8 cellular contexts compared by ENCODE assay signal in genomic region chr3:94234177-94234788, GRCh38.
DNase-seq lines count a peak whose midpoint lies in the region; ATAC-seq, FAIRE-seq and TF ChIP-seq lines count a peak whose summit lies in the region.

No MANE protein-coding gene starts in this region.

- no peaks in the 10 kb centered on the region for H3K9me2 ChIP-seq in Karpas-422 (replicated peaks; ENCODE audit: insufficient read depth, low read length)

- H3K4me1 ChIP-seq in Karpas-422 (ENCODE audit: low read length) (no peaks in the 10 kb centered on the region), keratinocyte (ENCODE audit: control insufficient read depth, extremely low read depth, insufficient read depth, low read length) (no peaks in the 10 kb centered on the region)

- H3K9ac ChIP-seq in Karpas-422 (ENCODE audit: low read length) (no peak overlapping the region), keratinocyte (ENCODE audit: control insufficient read depth, extremely low read depth, insufficient read depth, low read length) (no peak overlapping the region)

- TF ChIP-seq CTCF in WI38 (IDR thresholded peaks at IDR 0.05; ENCODE audit: low read depth, low read length) = peak; percentile 57; the same call in 1 of the 2 replicates
- peak; percentile 47 to 58 (median 51) for TF ChIP-seq CTCF in keratinocyte (optimal IDR thresholded peaks at IDR 0.05 in 1 of 3, IDR thresholded peaks at IDR 0.05 in 1 of 3, conservative IDR thresholded peaks at IDR 0.05 in 1 of 3; ENCODE audit: extremely low read depth in 1 of 3, insufficient read depth in 2 of 3, low read length in 3 of 3)

- H3K4me2 ChIP-seq in Karpas-422 (ENCODE audit: low read depth, low read length, poor library complexity, severe bottlenecking) = no peak overlapping the region
- no peak overlapping the region for H3K4me2 ChIP-seq in keratinocyte (ENCODE audit: control insufficient read depth, extremely low read depth, insufficient read depth, low read depth, low read length)

- H3K27ac ChIP-seq in Karpas-422 (ENCODE audit: low read length) (no peak overlapping the region), keratinocyte (ENCODE audit: control insufficient read depth, insufficient read depth, low read length) (no peak overlapping the region)

- H3K9me3 ChIP-seq in Karpas-422 (ENCODE audit: low read length) (no peaks in the 10 kb centered on the region), keratinocyte (ENCODE audit: control insufficient read depth, low read depth, low read length) (no peaks in the 10 kb centered on the region), T-helper 17 cell (ENCODE audit: control insufficient read depth, low read length, poor library complexity, severe bottlenecking) (no peaks in the 10 kb centered on the region)

- H3K4me1 Mint-ChIP-seq in T-helper 17 cell = no peaks in the 10 kb centered on the region

- peak; percentile 79 for FAIRE-seq in keratinocyte (lab: Jason Lieb, UNC)

- H2AFZ ChIP-seq in Karpas-422 (ENCODE audit: low read length) (no peak overlapping the region), keratinocyte (ENCODE audit: control insufficient read depth, low read length) (no peak overlapping the region)

- H3K4me3 Mint-ChIP-seq in T-helper 17 cell = no peak overlapping the region

- no peak overlapping the region for H3K27ac Mint-ChIP-seq in T-helper 17 cell

- H3K27me3 ChIP-seq in Karpas-422 (ENCODE audit: low read length) (no peaks in the 10 kb centered on the region), keratinocyte (ENCODE audit: control insufficient read depth, extremely low read depth, insufficient read depth, low read length) (no peaks in the 10 kb centered on the region)

- dilution Hi-C loops in keratinocyte (cut with MboI; ENCODE audit: extremely low pct_ligation_motif_present, low sequenced_read_pairs) = no loop called here

- H3K36me3 Mint-ChIP-seq in T-helper 17 cell (ENCODE audit: low read depth) = no peaks in the 10 kb centered on the region

- no peaks in the 10 kb centered on the region for H3K9me1 ChIP-seq in keratinocyte (ENCODE audit: control insufficient read depth, extremely low read depth, insufficient read depth, low read length)

- H3K79me2 ChIP-seq in Karpas-422 (ENCODE audit: low read length) = no peaks in the 10 kb centered on the region
- no peaks in the 10 kb centered on the region for H3K79me2 ChIP-seq in keratinocyte (ENCODE audit: control insufficient read depth, insufficient read depth, low read length)

- H3K27me3 Mint-ChIP-seq in T-helper 17 cell = peaks cover 5% of the 10 kb centered on the region

- no peak overlapping the region for H3K4me3 ChIP-seq in Karpas-422 (ENCODE audit: low read length)
- no peak overlapping the region for H3K4me3 ChIP-seq in WI38 (ENCODE audit: low read depth, low read length)
- H3K4me3 ChIP-seq in keratinocyte (ENCODE audit: control insufficient read depth in 2 of 3, extremely low read depth in 1 of 3, insufficient read depth in 2 of 3, low read depth in 1 of 3, low read length in 3 of 3) = no peak overlapping the region

- peak; percentile 82 for ATAC-seq in GM18511 (IDR thresholded peaks at IDR 0.05; ENCODE audit: unreplicated experiment)
- no peak for ATAC-seq in GM21529 (IDR thresholded peaks at IDR 0.05; ENCODE audit: unreplicated experiment)
- no peak for ATAC-seq in T-helper 17 cell

- H3K36me3 ChIP-seq in Karpas-422 (ENCODE audit: insufficient read depth, low read length) (no peaks in the 10 kb centered on the region), keratinocyte (ENCODE audit: control insufficient read depth in 2 of 2, extremely low read depth in 1 of 2, insufficient read depth in 2 of 2, low read length in 2 of 2) (no peaks in the 10 kb centered on the region)

- no peaks in the 10 kb centered on the region for H4K20me1 ChIP-seq in Karpas-422 (ENCODE audit: insufficient read depth, low read depth, low read length)
- no peaks in the 10 kb centered on the region for H4K20me1 ChIP-seq in keratinocyte (ENCODE audit: control insufficient read depth, extremely low read depth, insufficient read depth, low read length)

- peak; percentile 65 for DNase-seq in Ammon's horn (ENCODE audit: low spot score)
- peak; percentile 82 for DNase-seq in Karpas-422
- DNase-seq in keratinocyte (ENCODE audit: low read depth, low spot score) = no peak
- no peak for DNase-seq in stimulated activated naive CD4-positive, alpha-beta T cell treated with Interleukin-2 at 50 U/mL for 16 hours (lab: John Stamatoyannopoulos, UW)
- no peak for DNase-seq in T-helper 17 cell

Comparison
In these comparisons a context has a peak if more than half of its experiments do, and no peak if none do; other contexts are left out.
1. DNase-seq: peak in Ammon's horn (single experiment) and Karpas-422 (single experiment); none in keratinocyte (single experiment), stimulated activated naive CD4-positive, alpha-beta T cell treated with Interleukin-2 at 50 U/mL for 16 hours (single experiment) and T-helper 17 cell (0 of 3).